Comparison of ENCODE assay signal across 28 cellular contexts in the genomic region with DNA sequence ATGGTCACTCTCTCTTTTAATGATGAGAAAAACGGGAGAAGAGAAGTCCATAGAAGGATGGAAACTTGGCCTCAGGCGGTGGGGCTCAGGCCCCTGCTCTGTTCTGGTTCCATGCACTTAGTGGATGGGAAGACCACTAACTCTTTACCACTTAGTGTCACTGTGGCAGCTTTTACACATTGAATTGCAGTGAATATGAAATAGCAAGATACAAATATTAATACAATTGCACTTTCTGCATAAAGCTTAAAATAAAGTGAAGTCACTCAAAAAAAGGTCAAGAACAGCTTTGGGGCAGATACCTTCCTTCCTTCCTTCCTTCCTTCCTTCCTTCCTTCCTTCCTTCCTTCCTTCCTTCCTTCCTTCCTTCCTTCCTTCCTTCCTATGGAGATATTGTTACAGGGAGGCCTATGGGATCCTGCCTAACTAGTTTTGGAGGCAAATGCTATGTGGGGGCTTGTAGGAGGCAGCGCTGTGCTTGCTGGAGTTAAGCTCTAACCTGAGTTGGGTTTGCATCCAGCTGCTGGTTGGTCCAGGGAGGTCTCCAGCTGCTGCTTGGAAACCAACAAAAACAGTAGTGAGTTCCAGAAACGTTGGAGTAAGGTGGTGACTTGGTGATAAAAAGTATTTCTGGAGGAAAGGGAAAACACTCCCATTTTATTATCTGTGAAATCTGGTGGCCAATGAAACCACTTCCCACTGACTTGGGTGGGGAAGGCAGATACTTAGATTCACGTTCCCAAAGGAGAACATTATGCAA.
"Had no signal": no experiment of that assay in that cellular context is flagged by ENCODE, and none has a peak within 500 bp of the region (broad histone marks: within the 10 kb centered on the region; RNA-seq: fewer than 3 reads in every experiment).

No MANE protein-coding gene starts in this region.

- H3K9me3 Mint-ChIP-seq: natural killer cell; nephron; neural progenitor cell; stimulated activated effector memory CD8-positive, alpha-beta T cell treated with anti-CD3 and anti-CD28 coated beads, Interleukin-12 subunit alpha, Interleukin-12 subunit beta, amount 100 ng/mL, for 72 hours; stimulated activated naive B cell treated with anti-CD40 and anti-IgM and Interleukin-4, amounts not matched to agents 10 μg/mL and 1 μg/mL and 100 μg/mL, for 72 hours; stimulated activated naive CD8-positive, alpha-beta T cell treated with anti-CD3 and anti-CD28 coated beads, Interleukin-15, Interleukin-2, amounts not matched to agents 100 ng/mL and 50 ng/mL, for 24 hours had no signal

- H3K4me3 ChIP-seq: neural progenitor cell, ovary, psoas muscle, right lobe of liver, sigmoid colon, stomach, thoracic aorta, thyroid gland, tibial nerve, upper lobe of left lung, uterus had no signal

- H3K9ac ChIP-seq: neural progenitor cell, parathyroid adenoma had no signal

- H3K36me3 ChIP-seq: neural progenitor cell, ovary, right lobe of liver, sigmoid colon, stomach, thoracic aorta, thyroid gland, tibial nerve, upper lobe of left lung, uterus had no signal

- H3K27ac ChIP-seq: neural progenitor cell, ovary, parathyroid adenoma, psoas muscle, right lobe of liver, sigmoid colon, stomach, thoracic aorta, thyroid gland, tibial nerve, upper lobe of left lung, uterus had no signal

- H3K4me1 Mint-ChIP-seq: natural killer cell; nephron; neural progenitor cell; stimulated activated effector memory CD8-positive, alpha-beta T cell treated with anti-CD3 and anti-CD28 coated beads, Interleukin-12 subunit alpha, Interleukin-12 subunit beta, amount 100 ng/mL, for 72 hours; stimulated activated naive B cell treated with anti-CD40 and anti-IgM and Interleukin-4, amounts not matched to agents 10 μg/mL and 1 μg/mL and 100 μg/mL, for 72 hours had no signal

- H3K4me1 ChIP-seq: neural progenitor cell, parathyroid adenoma, psoas muscle, right lobe of liver, sigmoid colon, stomach, thyroid gland, tibial nerve, upper lobe of left lung, uterus had no signal

- H3K9me3 ChIP-seq: ovary, psoas muscle, right lobe of liver, sigmoid colon, stomach, thoracic aorta, thyroid gland, tibial nerve, upper lobe of left lung, uterus had no signal

- ATAC-seq: natural killer cell; psoas muscle; right cardiac atrium; right lobe of liver; stimulated activated naive B cell treated with anti-CD40 and anti-IgM and Interleukin-4, amounts not matched to agents 10 μg/mL and 1 μg/mL and 100 μg/mL, for 72 hours had no signal

- DNase-seq: natural killer cell; occipital lobe; ovary; posterior cingulate gyrus; psoas muscle; right cardiac atrium; right lobe of liver; sigmoid colon; small intestine; stimulated activated CD4-positive, alpha-beta T cell treated with anti-CD3 and anti-CD28 coated beads, Interleukin-15, amount 100 ng/mL, for 24 hours; stimulated activated CD4-positive, alpha-beta T cell treated with anti-CD3 and anti-CD28 coated beads, Interleukin-2, amount 100 ng/mL, for 24 hours; stimulated activated CD4-positive, alpha-beta T cell treated with anti-CD3 and anti-CD28 coated beads, Interleukin-2, amount 100 ng/mL, for 48 hours; stimulated activated CD4-positive, alpha-beta T cell treated with anti-CD3 and anti-CD28 coated beads, Interleukin-4, amount 100 ng/mL, for 24 hours; stimulated activated naive B cell treated with anti-CD40 and anti-IgM and Interleukin-4, amounts not matched to agents 10 μg/mL and 1 μg/mL and 100 μg/mL, for 72 hours; stimulated activated naive CD4-positive, alpha-beta T cell treated with Interleukin-2 at 50 U/mL for 16 hours; stomach; thyroid gland; trophoblast cell; upper lobe of left lung; uterus had no signal

- H3K27ac Mint-ChIP-seq: natural killer cell; nephron; neural progenitor cell; progenitor cell of endocrine pancreas; stimulated activated effector memory CD8-positive, alpha-beta T cell treated with anti-CD3 and anti-CD28 coated beads, Interleukin-12 subunit alpha, Interleukin-12 subunit beta, amount 100 ng/mL, for 72 hours; stimulated activated naive B cell treated with anti-CD40 and anti-IgM and Interleukin-4, amounts not matched to agents 10 μg/mL and 1 μg/mL and 100 μg/mL, for 72 hours; stimulated activated naive CD8-positive, alpha-beta T cell treated with anti-CD3 and anti-CD28 coated beads, Interleukin-15, Interleukin-2, amounts not matched to agents 100 ng/mL and 50 ng/mL, for 24 hours had no signal

- H3K4me3 Mint-ChIP-seq: natural killer cell; nephron; neural progenitor cell; stimulated activated effector memory CD8-positive, alpha-beta T cell treated with anti-CD3 and anti-CD28 coated beads, Interleukin-12 subunit alpha, Interleukin-12 subunit beta, amount 100 ng/mL, for 72 hours; stimulated activated naive B cell treated with anti-CD40 and anti-IgM and Interleukin-4, amounts not matched to agents 10 μg/mL and 1 μg/mL and 100 μg/mL, for 72 hours; stimulated activated naive CD8-positive, alpha-beta T cell treated with anti-CD3 and anti-CD28 coated beads, Interleukin-15, Interleukin-2, amounts not matched to agents 100 ng/mL and 50 ng/mL, for 24 hours had no signal

- H3K36me3 Mint-ChIP-seq: natural killer cell; neural progenitor cell; stimulated activated effector memory CD8-positive, alpha-beta T cell treated with anti-CD3 and anti-CD28 coated beads, Interleukin-12 subunit alpha, Interleukin-12 subunit beta, amount 100 ng/mL, for 72 hours; stimulated activated naive B cell treated with anti-CD40 and anti-IgM and Interleukin-4, amounts not matched to agents 10 μg/mL and 1 μg/mL and 100 μg/mL, for 72 hours had no signal
